ENCODE assay signal across 6 cellular contexts in the genomic region with DNA sequence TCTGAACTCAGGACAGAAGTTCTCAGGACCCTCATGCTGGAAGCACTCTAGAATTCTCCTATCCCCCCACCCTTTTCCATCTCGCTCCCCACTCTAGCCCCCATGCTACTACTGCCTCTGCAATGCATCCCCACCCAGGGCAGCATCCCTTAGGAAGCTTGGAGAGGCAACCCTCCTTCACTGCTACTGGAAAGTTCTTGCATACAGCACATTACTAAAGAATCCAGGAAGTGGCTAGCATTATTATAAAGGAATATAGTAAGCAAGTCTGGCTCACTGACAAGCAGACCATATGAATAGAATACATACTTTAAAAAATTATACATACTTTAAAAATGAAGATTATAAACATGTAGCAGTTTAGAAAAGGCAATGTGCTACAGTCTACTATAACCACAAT. TPM values are rescaled to one million over a fixed set of nuclear protein-coding genes. Genes with fewer than 3 reads are reported as not detected.
"Had no signal": no experiment of that assay in that cellular context is flagged by ENCODE, and none has a peak within 500 bp of the region (broad histone marks: within the 10 kb centered on the region; RNA-seq: fewer than 3 reads in every experiment).

No MANE protein-coding gene starts in this region.

RNA-seq across cellular contexts. Expression of a gene that starts 24.4 kb away (rescaled TPM):
- total RNA-seq: M059J, PC-9, Right ventricle myocardium superior, RPMI7951, SJSA1 had no signal
- polyA plus RNA-seq: SK-N-SH had no signal
